ENCODE assay signal across 19 cellular contexts in genomic region chr20:21376631-21377030, GRCh38. TPM values are rescaled to one million over a fixed set of nuclear protein-coding genes. Genes with fewer than 3 reads are reported as not detected.
"Had no signal": no experiment of that assay in that cellular context is flagged by ENCODE, and none has a peak within 500 bp of the region (broad histone marks: within the 10 kb centered on the region; RNA-seq: fewer than 3 reads in every experiment).

No MANE protein-coding gene starts in this region.

- H3K27me3 ChIP-seq: gastrocnemius medialis, heart left ventricle, neutrophil, SJSA1, spleen, tibial nerve had no signal

- H3K27me3 Mint-ChIP-seq: activated CD8-positive, alpha-beta memory T cell treated with anti-CD3 and anti-CD28 coated beads, Interleukin-2, amount 10 ng/mL, durations not matched to agents 7 days and 5 days had no signal

- H3K4me1 Mint-ChIP-seq: activated CD8-positive, alpha-beta memory T cell treated with anti-CD3 and anti-CD28 coated beads, Interleukin-2, amount 10 ng/mL, durations not matched to agents 7 days and 5 days had no signal

- ATAC-seq: activated CD8-positive, alpha-beta memory T cell treated with anti-CD3 and anti-CD28 coated beads, Interleukin-2, amount 10 ng/mL, durations not matched to agents 7 days and 5 days; esophagus mucosa; gastrocnemius medialis; heart left ventricle; left cardiac atrium; lower lobe of right lung; natural killer cell had no signal

- H3K9me3 Mint-ChIP-seq: activated naive CD4-positive, alpha-beta T cell treated with anti-CD3 and anti-CD28 coated beads for 36 hours; activated T-helper 2 cell treated with anti-CD3 and anti-CD28 coated beads, Interferon-gamma antibody, Interleukin-2, Interleukin-4, amounts not matched to agents 10 μg/mL and 5 μg/mL and 100 μg/mL, durations not matched to agents 14 hours and 24 hours and 36 hours; natural killer cell; T-helper 1 cell treated with Interleukin-12 subunit alpha and Interleukin-12 subunit beta and Interleukin-4 antibody, amounts not matched to agents 30 μg/mL and 1 μg/mL, for 36 hours had no signal

- H3K27ac ChIP-seq: gastrocnemius medialis, heart left ventricle, lower lobe of right lung, neutrophil, SJSA1, spleen, tibial nerve, VCaP had no signal

- H3K4me3 ChIP-seq: gastrocnemius medialis, heart left ventricle, lower lobe of right lung, SJSA1, spleen, tibial nerve had no signal

- DNase-seq: activated CD4-positive, alpha-beta T cell treated with anti-CD3 and anti-CD28 coated beads, Interleukin-2, amount 50 U/mL, for 48 hours; activated CD8-positive, alpha-beta memory T cell treated with anti-CD3 and anti-CD28 coated beads, Interleukin-2, amount 10 ng/mL, durations not matched to agents 7 days and 5 days; activated naive CD4-positive, alpha-beta T cell treated with anti-CD3 and anti-CD28 coated beads for 36 hours; gastrocnemius medialis; heart left ventricle; left cardiac atrium; lower lobe of right lung; natural killer cell; spleen; stimulated activated naive CD4-positive, alpha-beta T cell had no signal

- H3K4me3 Mint-ChIP-seq: activated CD8-positive, alpha-beta memory T cell treated with anti-CD3 and anti-CD28 coated beads, Interleukin-2, amount 10 ng/mL, durations not matched to agents 7 days and 5 days; activated naive CD4-positive, alpha-beta T cell treated with anti-CD3 and anti-CD28 coated beads for 36 hours; natural killer cell; T-helper 1 cell treated with Interleukin-12 subunit alpha and Interleukin-12 subunit beta and Interleukin-4 antibody, amounts not matched to agents 30 μg/mL and 1 μg/mL, for 36 hours had no signal

- H3K9me3 ChIP-seq: gastrocnemius medialis, heart left ventricle, lower lobe of right lung, neutrophil, SJSA1, spleen, tibial nerve had no signal

- H3K27ac Mint-ChIP-seq: activated CD8-positive, alpha-beta memory T cell treated with anti-CD3 and anti-CD28 coated beads, Interleukin-2, amount 10 ng/mL, durations not matched to agents 7 days and 5 days; activated naive CD4-positive, alpha-beta T cell treated with anti-CD3 and anti-CD28 coated beads for 36 hours; activated T-helper 2 cell treated with anti-CD3 and anti-CD28 coated beads, Interferon-gamma antibody, Interleukin-2, Interleukin-4, amounts not matched to agents 10 μg/mL and 5 μg/mL and 100 μg/mL, durations not matched to agents 14 hours and 24 hours and 36 hours; natural killer cell; T-helper 1 cell treated with Interleukin-12 subunit alpha and Interleukin-12 subunit beta and Interleukin-4 antibody, amounts not matched to agents 30 μg/mL and 1 μg/mL, for 36 hours had no signal

RNA-seq across cellular contexts. Expression of gene NKX2-4, which starts 20.7 kb away (rescaled TPM):
- total RNA-seq: activated CD8-positive, alpha-beta memory T cell treated with anti-CD3 and anti-CD28 coated beads, Interleukin-2, amount 10 ng/mL, durations not matched to agents 7 days and 5 days; activated naive CD4-positive, alpha-beta T cell treated with anti-CD3 and anti-CD28 coated beads for 36 hours; activated T-helper 2 cell treated with anti-CD3 and anti-CD28 coated beads, Interferon-gamma antibody, Interleukin-2, Interleukin-4, amounts not matched to agents 10 μg/mL and 5 μg/mL and 100 μg/mL, durations not matched to agents 14 hours and 24 hours and 36 hours; cardiac septum; esophagus mucosa; gastrocnemius medialis; heart left ventricle; left cardiac atrium; lower lobe of right lung; natural killer cell; renal cortical epithelial cell; spleen; tibial nerve had no signal
- polyA plus RNA-seq: heart left ventricle, spleen had no signal
